14 cellular contexts compared by ENCODE assay signal in the genomic region with DNA sequence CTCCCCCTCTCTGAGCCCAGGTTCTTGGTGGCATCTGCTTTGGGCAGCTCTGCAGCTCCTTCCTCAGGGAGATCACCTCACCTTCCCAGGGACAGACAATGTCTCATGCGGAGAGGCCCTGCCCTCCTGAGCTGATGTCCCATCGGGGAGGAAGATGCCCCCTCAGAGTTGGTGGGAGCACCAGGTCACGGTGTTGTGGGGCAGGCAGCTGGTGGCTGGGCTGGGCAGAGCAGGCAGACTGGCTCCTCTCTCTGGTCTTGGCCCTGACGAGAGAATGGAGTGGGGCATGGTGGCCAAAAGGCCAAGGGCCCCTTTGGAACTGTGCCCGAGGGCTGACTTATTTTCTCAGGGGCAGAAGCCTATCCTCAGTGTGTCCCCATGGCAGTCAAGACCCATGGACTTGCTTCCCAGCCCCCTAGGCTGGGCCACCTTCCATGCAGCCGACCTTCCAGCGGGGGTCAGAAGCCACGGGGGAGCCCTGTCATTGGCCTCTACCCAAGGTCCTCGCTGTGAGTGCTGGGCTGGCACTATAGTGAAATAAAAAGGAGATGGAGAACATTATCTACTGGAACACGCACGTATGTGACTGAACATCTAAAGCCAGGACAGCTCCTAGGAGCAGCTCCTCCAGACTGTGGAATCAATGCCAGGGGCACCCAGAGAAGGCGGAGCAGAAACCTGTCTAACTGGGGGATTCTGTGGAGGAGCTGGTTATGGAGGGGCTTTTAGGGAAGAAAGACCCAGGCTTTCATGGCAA. TPM values are rescaled to one million over a fixed set of nuclear protein-coding genes. Genes with fewer than 3 reads are reported as not detected.
DNase-seq lines count a peak whose midpoint lies in the region; ATAC-seq, FAIRE-seq and TF ChIP-seq lines count a peak whose summit lies in the region.
"Had no signal": no experiment of that assay in that cellular context is flagged by ENCODE, and none has a peak within 500 bp of the region (broad histone marks: within the 10 kb centered on the region; RNA-seq: fewer than 3 reads in every experiment).

No MANE protein-coding gene starts in this region.

- H3K27me3 ChIP-seq in GM23338 (ENCODE audit: insufficient read depth) (peaks cover 34% of the 10 kb centered on the region), mesendoderm (ENCODE audit: insufficient read depth, low read length, poor library complexity) (peaks cover 10% of the 10 kb centered on the region)

- H3K79me2 ChIP-seq in GM23338 (replicated peaks; ENCODE audit: insufficient read depth) (no peaks in the 10 kb centered on the region), mesendoderm (ENCODE audit: control insufficient read depth, insufficient read depth, low read length) (no peaks in the 10 kb centered on the region)

- H3F3A ChIP-seq in GM23338 (replicated peaks; ENCODE audit: low read depth): no peaks in the 10 kb centered on the region

- H3K4me1 ChIP-seq in GM23338 (ENCODE audit: insufficient read depth): peaks cover 10% of the 10 kb centered on the region
- H3K4me1 ChIP-seq in mesendoderm (ENCODE audit: control insufficient read depth, low read depth, low read length): peaks cover 4% of the 10 kb centered on the region

- H2BK15ac ChIP-seq in mesendoderm (replicated peaks; ENCODE audit: low read depth): no peak overlapping the region

- no peak overlapping the region for H2AK5ac ChIP-seq in mesendoderm (ENCODE audit: low read length)

- no peak overlapping the region for H3K9ac ChIP-seq in mesendoderm (ENCODE audit: low read length)

- no peak overlapping the region for H2BK5ac ChIP-seq in mesendoderm (ENCODE audit: low read length)

- peaks cover 32% of the 10 kb centered on the region for H3K4me1 Mint-ChIP-seq in activated T-cell treated with anti-CD3 and anti-CD28 coated beads, Interleukin-2, amount 50 U/mL, for 24 hours (ENCODE audit: low read depth)
- H3K4me1 Mint-ChIP-seq in GM23338: peaks cover 10% of the 10 kb centered on the region
- peaks cover 41% of the 10 kb centered on the region for H3K4me1 Mint-ChIP-seq in central memory CD8-positive, alpha-beta T cell
- peaks cover 8% of the 10 kb centered on the region for H3K4me1 Mint-ChIP-seq in nephron

- WGBS in mesendoderm (ENCODE audit: extremely low coverage, insufficient coverage, low lambda C conversion rate): no CpG with 5 or more reads among the region's 12 CpGs

- H3K18ac ChIP-seq in mesendoderm (ENCODE audit: low read length): no peak overlapping the region

- H3K4me2 ChIP-seq in GM23338 (no peak overlapping the region), mesendoderm (ENCODE audit: low read length) (no peak overlapping the region)

- no peak overlapping the region for H4K5ac ChIP-seq in mesendoderm (ENCODE audit: low read length)

- H3K4me3 Mint-ChIP-seq in activated T-cell treated with anti-CD3 and anti-CD28 coated beads, Interleukin-2, amount 50 U/mL, for 24 hours: no peak overlapping the region
- H3K4me3 Mint-ChIP-seq in GM23338 (peak overlapping the region; percentile 54; the same call in 2 of the 3 replicates), nephron (peak overlapping the region in 2 of 3 experiments; percentile 34 to 70)
- peak overlapping the region; percentile 40 for H3K4me3 Mint-ChIP-seq in central memory CD8-positive, alpha-beta T cell

- H3K27ac ChIP-seq in GM23338 (ENCODE audit: low read depth): no peak overlapping the region
- H3K27ac ChIP-seq in mesendoderm (ENCODE audit: low read depth, low read length): no peak overlapping the region

- no peak overlapping the region for H4K8ac ChIP-seq in mesendoderm (ENCODE audit: low read depth, low read length)

- H3K4ac ChIP-seq in mesendoderm (ENCODE audit: low read depth, low read length): no peak overlapping the region

- DNase-seq in activated T-cell treated with anti-CD3 and anti-CD28 coated beads, Interleukin-2, amount 50 U/mL, for 24 hours: no peak
- DNase-seq in activated T-cell treated with anti-CD3 and anti-CD28 coated beads, Interleukin-2, amount 50 U/mL, for 1 hour: no peak
- peak; percentile 24 for DNase-seq in GM23338 (ENCODE audit: low spot score)
- DNase-seq in central memory CD8-positive, alpha-beta T cell (ENCODE audit: low spot score in 2 of 2): no peak
- no peak for DNase-seq in activated CD8-positive, alpha-beta memory T cell treated with anti-CD3 and anti-CD28 coated beads for 24 hours
- DNase-seq in mesendoderm: no peak
- DNase-seq in HTR-8/SVneo (ENCODE audit: insufficient read length, low spot score): no peak
- DNase-seq: foreskin fibroblast, NCI-H1417, NCI-H774 had no signal

- H3K36me3 ChIP-seq in GM23338 (ENCODE audit: insufficient read depth) (no peaks in the 10 kb centered on the region; the same call in 1 of the 2 replicates), mesendoderm (ENCODE audit: control insufficient read depth, insufficient read depth, low read length) (no peaks in the 10 kb centered on the region)

- no peaks in the 10 kb centered on the region for H3K9me2 ChIP-seq in GM23338 (ENCODE audit: insufficient read depth)

- H4K20me1 ChIP-seq in GM23338 (replicated peaks; ENCODE audit: insufficient read depth): peaks cover 12% of the 10 kb centered on the region

- H3K27me3 Mint-ChIP-seq in activated T-cell treated with anti-CD3 and anti-CD28 coated beads, Interleukin-2, amount 50 U/mL, for 24 hours: no peaks in the 10 kb centered on the region
- H3K27me3 Mint-ChIP-seq in GM23338 (ENCODE audit: insufficient read depth, low read depth, poor library complexity): peaks cover 46% of the 10 kb centered on the region
- H3K27me3 Mint-ChIP-seq in central memory CD8-positive, alpha-beta T cell: no peaks in the 10 kb centered on the region
- H3K27me3 Mint-ChIP-seq in nephron (ENCODE audit: low read depth): peaks cover 38% of the 10 kb centered on the region

- H3K56ac ChIP-seq in mesendoderm (ENCODE audit: low read length): no peak overlapping the region

- H3K9me3 Mint-ChIP-seq in activated T-cell treated with anti-CD3 and anti-CD28 coated beads, Interleukin-2, amount 50 U/mL, for 24 hours: no peaks in the 10 kb centered on the region
- H3K9me3 Mint-ChIP-seq in GM23338 (no peaks in the 10 kb centered on the region; the same call in 2 of the 3 replicates), nephron (no peaks in the 10 kb centered on the region)
- H3K9me3 Mint-ChIP-seq in central memory CD8-positive, alpha-beta T cell: no peaks in the 10 kb centered on the region

- H3K4me3 ChIP-seq in GM23338 (no peak overlapping the region), mesendoderm (ENCODE audit: low read length) (no peak overlapping the region)

- H2BK120ac ChIP-seq in mesendoderm (ENCODE audit: low read depth, low read length): no peak overlapping the region

- FAIRE-seq in HTR-8/SVneo (lab: Jason Lieb, UNC): no peak
- FAIRE-seq: urothelium cell line had no signal

- no peak for TF ChIP-seq CTCF in GM23338 (conservative IDR thresholded peaks at IDR 0.05; ENCODE audit: low read depth in 2 of 2)
- TF ChIP-seq CTCF in nephron (IDR thresholded peaks at IDR 0.05; ENCODE audit: unreplicated experiment in 3 of 3): no peak

- H3K79me1 ChIP-seq in mesendoderm (ENCODE audit: low read length): no peaks in the 10 kb centered on the region

- H2AFZ ChIP-seq in GM23338: no peak overlapping the region

- ATAC-seq in GM23338: no peak
- ATAC-seq in central memory CD8-positive, alpha-beta T cell (replicated peaks; ENCODE audit: extremely low read depth, poor library complexity, severe bottlenecking): no peak
- ATAC-seq: left lobe of liver, Panc1 had no signal

- H3K36me3 Mint-ChIP-seq in activated T-cell treated with anti-CD3 and anti-CD28 coated beads, Interleukin-2, amount 50 U/mL, for 24 hours (ENCODE audit: low read depth): peaks cover 19% of the 10 kb centered on the region
- H3K36me3 Mint-ChIP-seq in GM23338 (ENCODE audit: low read depth) (no peaks in the 10 kb centered on the region; the same call in 2 of the 3 replicates), nephron (ENCODE audit: low read depth) (peaks cover 9% of the 10 kb centered on the region)
- peaks cover 22% of the 10 kb centered on the region for H3K36me3 Mint-ChIP-seq in central memory CD8-positive, alpha-beta T cell (ENCODE audit: insufficient read depth)

- H3K27ac Mint-ChIP-seq in activated T-cell treated with anti-CD3 and anti-CD28 coated beads, Interleukin-2, amount 50 U/mL, for 24 hours: peak overlapping the region; percentile 66
- H3K27ac Mint-ChIP-seq in GM23338 (no peak overlapping the region), nephron (no peak overlapping the region)
- H3K27ac Mint-ChIP-seq in central memory CD8-positive, alpha-beta T cell (ENCODE audit: low read depth): peak overlapping the region; percentile 82

- no peak overlapping the region for H3K23ac ChIP-seq in mesendoderm (ENCODE audit: low read length)

TF ChIP-seq in GM23338, 12 proteins besides CTCF, POLR2A, EP300 and RAD21 (continues in another document):
- TF ChIP-seq EZH2 (IDR thresholded peaks at IDR 0.05; ENCODE audit: low read depth, unreplicated experiment): no peak
- TF ChIP-seq, protein P1, sequence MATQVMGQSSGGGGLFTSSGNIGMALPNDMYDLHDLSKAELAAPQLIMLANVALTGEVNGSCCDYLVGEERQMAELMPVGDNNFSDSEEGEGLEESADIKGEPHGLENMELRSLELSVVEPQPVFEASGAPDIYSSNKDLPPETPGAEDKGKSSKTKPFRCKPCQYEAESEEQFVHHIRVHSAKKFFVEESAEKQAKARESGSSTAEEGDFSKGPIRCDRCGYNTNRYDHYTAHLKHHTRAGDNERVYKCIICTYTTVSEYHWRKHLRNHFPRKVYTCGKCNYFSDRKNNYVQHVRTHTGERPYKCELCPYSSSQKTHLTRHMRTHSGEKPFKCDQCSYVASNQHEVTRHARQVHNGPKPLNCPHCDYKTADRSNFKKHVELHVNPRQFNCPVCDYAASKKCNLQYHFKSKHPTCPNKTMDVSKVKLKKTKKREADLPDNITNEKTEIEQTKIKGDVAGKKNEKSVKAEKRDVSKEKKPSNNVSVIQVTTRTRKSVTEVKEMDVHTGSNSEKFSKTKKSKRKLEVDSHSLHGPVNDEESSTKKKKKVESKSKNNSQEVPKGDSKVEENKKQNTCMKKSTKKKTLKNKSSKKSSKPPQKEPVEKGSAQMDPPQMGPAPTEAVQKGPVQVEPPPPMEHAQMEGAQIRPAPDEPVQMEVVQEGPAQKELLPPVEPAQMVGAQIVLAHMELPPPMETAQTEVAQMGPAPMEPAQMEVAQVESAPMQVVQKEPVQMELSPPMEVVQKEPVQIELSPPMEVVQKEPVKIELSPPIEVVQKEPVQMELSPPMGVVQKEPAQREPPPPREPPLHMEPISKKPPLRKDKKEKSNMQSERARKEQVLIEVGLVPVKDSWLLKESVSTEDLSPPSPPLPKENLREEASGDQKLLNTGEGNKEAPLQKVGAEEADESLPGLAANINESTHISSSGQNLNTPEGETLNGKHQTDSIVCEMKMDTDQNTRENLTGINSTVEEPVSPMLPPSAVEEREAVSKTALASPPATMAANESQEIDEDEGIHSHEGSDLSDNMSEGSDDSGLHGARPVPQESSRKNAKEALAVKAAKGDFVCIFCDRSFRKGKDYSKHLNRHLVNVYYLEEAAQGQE (IDR thresholded peaks at IDR 0.05; ENCODE audit: unreplicated experiment): no peak
- TF ChIP-seq ZNF331 (CRISPR knock-in tag; IDR thresholded peaks at IDR 0.05; ENCODE audit: low read depth): no peak
- no peak for TF ChIP-seq JUNB (IDR thresholded peaks at IDR 0.05; ENCODE audit: unreplicated experiment)

RNA-seq across cellular contexts. Expression of a gene that starts 21.9 kb away (rescaled TPM):
- 75.4 and 76.4 TPM in 2 replicates for total RNA-seq in GM23338 (2014; rRNA removed; shearing (Covaris generic))
- 75.3 and 79.7 TPM in 2 replicates for polyA plus RNA-seq in GM23338 (2016; fragmentation: Nextera tagmentation; extraction: Ambion mirVana)
- 159 TPM for polyA plus RNA-seq in mesendoderm (2013, experiment 1 of 2)
- polyA plus RNA-seq in mesendoderm (2013, experiment 2 of 2): 160 TPM

Comparison
In these comparisons a context has a peak if more than half of its experiments do, and no peak if none do; other contexts are left out.
1. H3K27ac Mint-ChIP-seq: peak in activated T-cell treated with anti-CD3 and anti-CD28 coated beads, Interleukin-2, amount 50 U/mL, for 24 hours (single experiment) and central memory CD8-positive, alpha-beta T cell (single experiment); none in GM23338 (single experiment) and nephron (0 of 3).